8 cellular contexts compared by ENCODE assay signal in the genomic region with DNA sequence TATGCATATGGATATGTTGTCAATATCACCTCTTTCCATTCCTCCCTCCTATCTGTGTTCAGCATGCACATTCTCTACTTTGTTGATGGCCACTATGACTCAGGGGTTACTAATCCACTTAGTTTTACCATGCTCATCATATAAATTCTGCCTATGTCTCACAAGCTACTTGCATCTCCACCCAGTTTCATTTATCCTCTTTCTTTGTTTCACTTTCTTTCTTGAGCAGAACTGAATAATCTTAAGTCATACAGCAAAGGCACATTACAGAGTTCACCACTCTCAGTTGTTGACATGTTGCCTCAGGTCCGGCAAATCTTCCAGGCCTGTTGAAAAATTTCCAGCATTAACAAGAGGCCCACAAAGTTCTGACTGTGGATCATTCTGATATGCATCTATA.
DNase-seq lines count a peak whose midpoint lies in the region; FAIRE-seq and TF ChIP-seq lines count a peak whose summit lies in the region.

No MANE protein-coding gene starts in this region.

- no peaks in the 10 kb centered on the region for H3K36me3 Mint-ChIP-seq in HFFc6 (ENCODE audit: low read depth)

- no peaks in the 10 kb centered on the region for H3K27me3 ChIP-seq in bronchial epithelial cell (ENCODE audit: control insufficient read depth, insufficient read depth, low read length)

- peak overlapping the region; percentile 75 for H3K27ac Mint-ChIP-seq in HFFc6

- TF ChIP-seq CTCF in HFFc6 (IDR thresholded peaks at IDR 0.05), result no peak
- TF ChIP-seq CTCF in NB4 (IDR thresholded peaks at IDR 0.05; ENCODE audit: low read depth, low read length), result no peak
- TF ChIP-seq CTCF in bronchial epithelial cell (IDR thresholded peaks at IDR 0.05; ENCODE audit: insufficient read depth, low read length, severe bottlenecking), result no peak

- no peaks in the 10 kb centered on the region for H3K36me3 ChIP-seq in bronchial epithelial cell (ENCODE audit: control insufficient read depth, insufficient read depth, low read length)

- H3K4me1 Mint-ChIP-seq in HFFc6 (ENCODE audit: low read depth), result peaks cover 29% of the 10 kb centered on the region

- H3K27me3 Mint-ChIP-seq in HFFc6 (ENCODE audit: insufficient read depth), result no peaks in the 10 kb centered on the region

- peak; percentile 60 for DNase-seq in activated CD8-positive, alpha-beta memory T cell treated with anti-CD3 and anti-CD28 coated beads for 24 hours
- DNase-seq in activated CD8-positive, alpha-beta memory T cell treated with anti-CD3 and anti-CD28 coated beads, Interleukin-2, amount 50 U/mL, for 48 hours, result no peak
- DNase-seq in HFFc6, result peak; percentile 78
- peak; percentile 13 for DNase-seq in NB4 (ENCODE audit: low read depth)
- peak; percentile 85 for DNase-seq in bronchial epithelial cell (ENCODE audit: low read depth)
- DNase-seq in myocyte (ENCODE audit: low read depth), result peak; percentile 55
- DNase-seq in SKM-1 treated with dmso at 0.1 percent for 144 hours (lab: John Stamatoyannopoulos, UW; ENCODE audit: unreplicated experiment), result no peak
- no peak for DNase-seq in NCI-H345 (lab: John Stamatoyannopoulos, UW)

- H3K4me3 Mint-ChIP-seq in HFFc6, result peak overlapping the region; percentile 80

- FAIRE-seq in bronchial epithelial cell (lab: Jason Lieb, UNC), result no peak

- H3K9me3 Mint-ChIP-seq in HFFc6, result no peaks in the 10 kb centered on the region

- no peak for TF ChIP-seq POLR2A in NB4 (IDR thresholded peaks at IDR 0.05; ENCODE audit: extremely low read depth, insufficient read length)

- H3K4me3 ChIP-seq in NB4 (ENCODE audit: low read depth, low read length) (no peak overlapping the region), bronchial epithelial cell (ENCODE audit: low read depth, low read length) (no peak overlapping the region)

Comparison
In these comparisons a context has a peak if more than half of its experiments do, and no peak if none do; other contexts are left out.
1. DNase-seq: peak in activated CD8-positive, alpha-beta memory T cell treated with anti-CD3 and anti-CD28 coated beads for 24 hours (single experiment), HFFc6 (single experiment), NB4 (single experiment), bronchial epithelial cell (single experiment) and myocyte (single experiment); none in activated CD8-positive, alpha-beta memory T cell treated with anti-CD3 and anti-CD28 coated beads, Interleukin-2, amount 50 U/mL, for 48 hours (single experiment), SKM-1 treated with dmso at 0.1 percent for 144 hours (single experiment) and NCI-H345 (single experiment).